21 cellular contexts compared by ENCODE assay signal in genomic region chr1:16922885-16923431, GRCh38. TPM values are rescaled to one million over a fixed set of nuclear protein-coding genes. Genes with fewer than 3 reads are reported as not detected.
A peak's percentile ranks its signal among the peaks of the same experiment; 100 is the strongest.
DNase-seq lines count a peak whose midpoint lies in the region; ATAC-seq, FAIRE-seq and TF ChIP-seq lines count a peak whose summit lies in the region.
"Had no signal": no experiment of that assay in that cellular context is flagged by ENCODE, and none has a peak within 500 bp of the region (broad histone marks: within the 10 kb centered on the region; RNA-seq: fewer than 3 reads in every experiment).

No MANE protein-coding gene starts in this region.

- intact Hi-C loops in pancreas (cut with DNase I), result no loop called here

- H3K9ac ChIP-seq in HUES6 (ENCODE audit: low read length), result no peak overlapping the region

- H3K36me3 Mint-ChIP-seq in T-helper 1 cell treated with Interleukin-12 subunit alpha and Interleukin-12 subunit beta and Interleukin-4 antibody, amounts not matched to agents 30 μg/mL and 1 μg/mL, for 36 hours (ENCODE audit: low read depth), result no peaks in the 10 kb centered on the region
- H3K36me3 Mint-ChIP-seq: activated CD4-positive, alpha-beta memory T cell treated with anti-CD3 and anti-CD28 coated beads for 36 hours; immature natural killer cell had no signal

- no peaks in the 10 kb centered on the region for H3K9me3 ChIP-seq in HUES6 (ENCODE audit: control insufficient read depth, insufficient read depth, low read depth, low read length)
- no peaks in the 10 kb centered on the region for H3K9me3 ChIP-seq in pancreas
- H3K9me3 ChIP-seq: breast epithelium, ovary, tibial nerve had no signal

- H3K9me3 Mint-ChIP-seq in T-helper 1 cell treated with Interleukin-12 subunit alpha and Interleukin-12 subunit beta and Interleukin-4 antibody, amounts not matched to agents 30 μg/mL and 1 μg/mL, for 36 hours, result no peaks in the 10 kb centered on the region
- H3K9me3 Mint-ChIP-seq: activated CD4-positive, alpha-beta memory T cell treated with anti-CD3 and anti-CD28 coated beads for 36 hours; immature natural killer cell had no signal

- TF ChIP-seq CTCF in bronchial epithelial cell (IDR thresholded peaks at IDR 0.05; ENCODE audit: insufficient read depth, low read length, severe bottlenecking) (no peak), pancreas (IDR thresholded peaks at IDR 0.05) (no peak)

- WGBS in pancreas, 2 donors, result 47 to 50% methylated on average over 18 of the region's 18 CpGs

- ATAC-seq in pancreas (peak; percentile 67 to 81 (median 77)), GM18870 (IDR thresholded peaks at IDR 0.05; ENCODE audit: unreplicated experiment) (no peak)

- peak overlapping the region; percentile 31 for H3K27ac Mint-ChIP-seq in T-helper 1 cell treated with Interleukin-12 subunit alpha and Interleukin-12 subunit beta and Interleukin-4 antibody, amounts not matched to agents 30 μg/mL and 1 μg/mL, for 36 hours
- H3K27ac Mint-ChIP-seq: activated CD4-positive, alpha-beta memory T cell treated with anti-CD3 and anti-CD28 coated beads for 36 hours; immature natural killer cell had no signal

- FAIRE-seq in bronchial epithelial cell (lab: Jason Lieb, UNC), result peak; percentile 95
- FAIRE-seq in pancreas (lab: Jason Lieb, UNC), result no peak
- FAIRE-seq: RCC 7860 had no signal

- H3K4me1 ChIP-seq in HUES6 (ENCODE audit: control insufficient read depth, insufficient read depth, low read length) (peaks cover 34% of the 10 kb centered on the region), pancreas (peaks cover 4 to 11% (median 8%) of the 10 kb centered on the region in 3 donors)

- no peaks in the 10 kb centered on the region for H3K27me3 Mint-ChIP-seq in T-helper 1 cell treated with Interleukin-12 subunit alpha and Interleukin-12 subunit beta and Interleukin-4 antibody, amounts not matched to agents 30 μg/mL and 1 μg/mL, for 36 hours (ENCODE audit: low read depth)
- H3K27me3 Mint-ChIP-seq: activated CD4-positive, alpha-beta memory T cell treated with anti-CD3 and anti-CD28 coated beads for 36 hours had no signal

- H3K36me3 ChIP-seq in HUES6 (ENCODE audit: control insufficient read depth, insufficient read depth, low read length), result peaks cover 13% of the 10 kb centered on the region; the same call in 1 of the 2 replicates
- H3K36me3 ChIP-seq in bronchial epithelial cell (ENCODE audit: control insufficient read depth, insufficient read depth, low read length), result no peaks in the 10 kb centered on the region
- no peaks in the 10 kb centered on the region for H3K36me3 ChIP-seq in pancreas
- H3K36me3 ChIP-seq: breast epithelium, ovary had no signal

- H3K27ac ChIP-seq in HUES6 (ENCODE audit: low read depth, low read length) (no peak overlapping the region), pancreas (peak overlapping the region in 2 of 4 donors; percentile 37 to 64)
- H3K27ac ChIP-seq: breast epithelium, ovary, tibial nerve had no signal

- H3K4me1 Mint-ChIP-seq in T-helper 1 cell treated with Interleukin-12 subunit alpha and Interleukin-12 subunit beta and Interleukin-4 antibody, amounts not matched to agents 30 μg/mL and 1 μg/mL, for 36 hours (ENCODE audit: low read depth), result peaks cover 7% of the 10 kb centered on the region

- H3K27me3 ChIP-seq in HUES6 (ENCODE audit: control insufficient read depth, insufficient read depth, low read length), result no peaks in the 10 kb centered on the region
- H3K27me3 ChIP-seq in bronchial epithelial cell (ENCODE audit: control insufficient read depth, insufficient read depth, low read length), result no peaks in the 10 kb centered on the region
- H3K27me3 ChIP-seq in pancreas, result no peaks in the 10 kb centered on the region
- H3K27me3 ChIP-seq: breast epithelium, ovary had no signal

- DNase-seq in T-helper 1 cell, result no peak
- no peak for DNase-seq in bronchial epithelial cell (ENCODE audit: low read depth)
- DNase-seq in pancreas, result peak; percentile 72 to 90 (median 80)
- no peak for DNase-seq in NCI-H524 treated with DMSO at 0.1 percent for 48 hours (lab: John Stamatoyannopoulos, UW)
- DNase-seq in kidney tubule cell (ENCODE audit: low spot score), result no peak
- DNase-seq: activated CD4-positive, alpha-beta memory T cell treated with anti-CD3 and anti-CD28 coated beads for 36 hours; activated effector memory CD4-positive, alpha-beta T cell treated with anti-CD3 and anti-CD28 coated beads, Interleukin-2, amount 50 U/mL, for 16 hours; effector memory CD4-positive, alpha-beta T cell; immature natural killer cell; MM.1S; NCI-H446 treated with DMSO at 0.1 percent for 48 hours; stimulated activated CD4-positive, alpha-beta T cell treated with anti-CD3 and anti-CD28 coated beads, Interleukin-15, amount 100 ng/mL, for 24 hours; T-helper 9 cell had no signal

- peak overlapping the region; percentile 59; the same call in 1 of the 2 replicates for H3K4me3 ChIP-seq in HUES6 (ENCODE audit: low read depth, low read length)
- no peak overlapping the region for H3K4me3 ChIP-seq in bronchial epithelial cell (ENCODE audit: low read depth, low read length)
- no peak overlapping the region for H3K4me3 ChIP-seq in pancreas
- H3K4me3 ChIP-seq: breast epithelium, ovary, tibial nerve had no signal

- H3K4me3 Mint-ChIP-seq in T-helper 1 cell treated with Interleukin-12 subunit alpha and Interleukin-12 subunit beta and Interleukin-4 antibody, amounts not matched to agents 30 μg/mL and 1 μg/mL, for 36 hours, result no peak overlapping the region
- H3K4me3 Mint-ChIP-seq: activated CD4-positive, alpha-beta memory T cell treated with anti-CD3 and anti-CD28 coated beads for 36 hours had no signal

RNA-seq across cellular contexts. Expression of gene CROCC, which starts 1.2 kb away (rescaled TPM):
- 16.4 and 20.3 TPM in 2 replicates for total RNA-seq in bronchial epithelial cell
- total RNA-seq in pancreas, result 10 to 100 TPM in 5 of 6 donors, 1 to 10 TPM in 1; 8.1 to 18.3 (median 13.6) TPM
- 100 to 1,000 TPM in 1 of 2 donors, 10 to 100 TPM in 1; 52.6 to 101 TPM for polyA plus RNA-seq in pancreas

RNA-seq across cellular contexts. Expression of gene RNU1-2, which starts 27.2 kb away (rescaled TPM):
- total RNA-seq in bronchial epithelial cell (2,323 and 5,262 TPM in 2 replicates), pancreas (1,000 to 10,000 TPM in 4 of 6 donors, 100 to 1,000 TPM in 2; 687 to 5,169 (median 2,340) TPM)
- not detected for polyA plus RNA-seq in pancreas
- total RNA-seq: fibroblast of villous mesenchyme had no signal
- polyA plus RNA-seq: ovary had no signal

RNA-seq across cellular contexts. Expression of gene MFAP2, which starts 57.5 kb away (rescaled TPM):
- total RNA-seq in bronchial epithelial cell, result 7.9 and 23.3 TPM in 2 replicates
- total RNA-seq in pancreas, result 10 to 100 TPM in 2 of 6 donors, 1 to 10 TPM in 4; 4.6 to 19.5 (median 7.6) TPM
- polyA plus RNA-seq in pancreas, result 10 to 100 TPM in 1 of 2 donors, 1 to 10 TPM in 1; 9.4 to 16.2 TPM
- total RNA-seq: activated CD4-positive, alpha-beta memory T cell treated with anti-CD3 and anti-CD28 coated beads for 36 hours had no signal
- polyA plus RNA-seq: immature natural killer cell had no signal

Comparison
In these comparisons a context has a peak if more than half of its experiments do, and no peak if none do; other contexts are left out.
1. DNase-seq: peak in pancreas (6 of 6); none in T-helper 1 cell (0 of 5), bronchial epithelial cell (single experiment), NCI-H524 treated with DMSO at 0.1 percent for 48 hours (single experiment) and kidney tubule cell (single experiment).